8 cellular contexts compared by ENCODE assay signal in genomic region chr12:6563448-6564050, GRCh38. TPM values are rescaled to one million over a fixed set of nuclear protein-coding genes. Genes with fewer than 3 reads are reported as not detected.
DNase-seq lines count a peak whose midpoint lies in the region; ATAC-seq and TF ChIP-seq lines count a peak whose summit lies in the region.

No MANE protein-coding gene starts in this region.

- peak; percentile 87 for TF ChIP-seq CTCF in CD4-positive, alpha-beta T cell (IDR thresholded peaks at IDR 0.05)

- DNase-seq in CD4-positive, alpha-beta T cell: peak; percentile 51 to 73 (median 59)
- DNase-seq in HK-2 (ENCODE audit: unreplicated experiment): peak; percentile 55
- DNase-seq in T follicular helper cell (ENCODE audit: low read depth): peak; percentile 41
- peak; percentile 73 for DNase-seq in activated naive CD8-positive, alpha-beta T cell treated with anti-CD3 and anti-CD28 coated beads, Interleukin-2, amount 10 ng/mL, durations not matched to agents 7 days and 5 days
- DNase-seq in iPS-NIHi7 (ENCODE audit: extremely low spot score): peak; percentile 67
- peak; percentile 41 to 64 for DNase-seq in stimulated activated CD4-positive, alpha-beta T cell treated with anti-CD3 and anti-CD28 coated beads, Interleukin-4, amount 100 ng/mL, for 4 hours

- H3K27me3 Mint-ChIP-seq in CD4-positive, alpha-beta T cell: no peaks in the 10 kb centered on the region
- H3K27me3 Mint-ChIP-seq in activated naive CD8-positive, alpha-beta T cell treated with anti-CD3 and anti-CD28 coated beads, Interleukin-2, amount 10 ng/mL, durations not matched to agents 7 days and 5 days: no peaks in the 10 kb centered on the region

- POLR2A ChIA-PET in CD4-positive, alpha-beta T cell (lab: Charles Lee): interaction anchor here (1.1 kb wide), 1 partner anchor 93 kb away, joined by 3 read pairs; the partner anchor contains the start of gene VAMP1
- POLR2A ChIA-PET in activated naive CD8-positive, alpha-beta T cell treated with anti-CD3 and anti-CD28 coated beads, Interleukin-2, amount 10 ng/mL, durations not matched to agents 7 days and 5 days (lab: Charles Lee): interaction anchor here (0.6 kb wide), 1 partner anchor 52 kb away, joined by 5 read pairs; no protein-coding TSS in a partner anchor

- H3K9me3 ChIP-seq in CD4-positive, alpha-beta T cell (ENCODE audit: control insufficient read depth, low read length): no peaks in the 10 kb centered on the region

- CTCF ChIA-PET in CD4-positive, alpha-beta T cell (lab: Charles Lee): interaction anchor here (1.0 to 2.0 kb wide), 3 partner anchors 10 to 121 kb away, joined by 3 to 9 read pairs (median 4); no protein-coding TSS in a partner anchor

- intact Hi-C loops in CD4-positive, alpha-beta T cell (cut with DNase I, micrococcal nuclease): loop anchor here in 1 of 2 experiments (5.0 kb wide), 1 partner anchor 264 kb away; the partner anchor contains the start of gene P3H3

- peaks cover 86% of the 10 kb centered on the region for H3K36me3 Mint-ChIP-seq in CD4-positive, alpha-beta T cell (ENCODE audit: low read depth)
- peaks cover 36% of the 10 kb centered on the region for H3K36me3 Mint-ChIP-seq in activated naive CD8-positive, alpha-beta T cell treated with anti-CD3 and anti-CD28 coated beads, Interleukin-2, amount 10 ng/mL, durations not matched to agents 7 days and 5 days

- no peak for ATAC-seq in CD4-positive, alpha-beta T cell (ENCODE audit: poor library complexity)
- peak; percentile 27 for ATAC-seq in activated naive CD8-positive, alpha-beta T cell treated with anti-CD3 and anti-CD28 coated beads, Interleukin-2, amount 10 ng/mL, durations not matched to agents 7 days and 5 days (ENCODE audit: low read depth)
- ATAC-seq in GM19035 (IDR thresholded peaks at IDR 0.05; ENCODE audit: unreplicated experiment) (no peak), GM21360 (IDR thresholded peaks at IDR 0.05; ENCODE audit: unreplicated experiment) (no peak)

- peak overlapping the region; percentile 71 for H3K27ac Mint-ChIP-seq in CD4-positive, alpha-beta T cell
- H3K27ac Mint-ChIP-seq in activated naive CD8-positive, alpha-beta T cell treated with anti-CD3 and anti-CD28 coated beads, Interleukin-2, amount 10 ng/mL, durations not matched to agents 7 days and 5 days: peak overlapping the region; percentile 11

- peaks cover 48% of the 10 kb centered on the region for H3K4me1 Mint-ChIP-seq in CD4-positive, alpha-beta T cell (ENCODE audit: low read depth)
- peaks cover 27% of the 10 kb centered on the region for H3K4me1 Mint-ChIP-seq in activated naive CD8-positive, alpha-beta T cell treated with anti-CD3 and anti-CD28 coated beads, Interleukin-2, amount 10 ng/mL, durations not matched to agents 7 days and 5 days

- no peaks in the 10 kb centered on the region for H3K27me3 ChIP-seq in CD4-positive, alpha-beta T cell (ENCODE audit: control insufficient read depth, insufficient read depth, low read length)

- H3K4me3 Mint-ChIP-seq in CD4-positive, alpha-beta T cell: peak overlapping the region; percentile 69
- H3K4me3 Mint-ChIP-seq in activated naive CD8-positive, alpha-beta T cell treated with anti-CD3 and anti-CD28 coated beads, Interleukin-2, amount 10 ng/mL, durations not matched to agents 7 days and 5 days: no peak overlapping the region

- H3K27ac ChIP-seq in CD4-positive, alpha-beta T cell (ENCODE audit: low read depth, low read length): no peak overlapping the region

- no peaks in the 10 kb centered on the region for H3K9me3 Mint-ChIP-seq in CD4-positive, alpha-beta T cell
- H3K9me3 Mint-ChIP-seq in activated naive CD8-positive, alpha-beta T cell treated with anti-CD3 and anti-CD28 coated beads, Interleukin-2, amount 10 ng/mL, durations not matched to agents 7 days and 5 days: no peaks in the 10 kb centered on the region

RNA-seq across cellular contexts. Expression of gene NOP2, which starts 4.5 kb away (rescaled TPM):
- total RNA-seq in CD4-positive, alpha-beta T cell: 10 to 100 TPM; 75.3 to 76.8 TPM
- 10 to 100 TPM; 76.1 to 78.6 TPM for total RNA-seq in activated naive CD8-positive, alpha-beta T cell treated with anti-CD3 and anti-CD28 coated beads, Interleukin-2, amount 10 ng/mL, durations not matched to agents 7 days and 5 days

RNA-seq across cellular contexts. Expression of gene IFFO1, which starts 7.7 kb away (rescaled TPM):
- 10 to 100 TPM; 21.6 to 21.9 TPM for total RNA-seq in CD4-positive, alpha-beta T cell
- total RNA-seq in activated naive CD8-positive, alpha-beta T cell treated with anti-CD3 and anti-CD28 coated beads, Interleukin-2, amount 10 ng/mL, durations not matched to agents 7 days and 5 days: 10 to 100 TPM; 35.8 to 37.5 TPM

RNA-seq across cellular contexts. Expression of gene GAPDH, which starts 29.2 kb away (rescaled TPM):
- total RNA-seq in CD4-positive, alpha-beta T cell: 100 to 1,000 TPM; 498 to 508 TPM
- 1,000 to 10,000 TPM; 4,618 to 4,824 TPM for total RNA-seq in activated naive CD8-positive, alpha-beta T cell treated with anti-CD3 and anti-CD28 coated beads, Interleukin-2, amount 10 ng/mL, durations not matched to agents 7 days and 5 days

RNA-seq across cellular contexts. Expression of gene CHD4, which starts 43.6 kb away (rescaled TPM):
- 100 to 1,000 TPM; 288 to 292 TPM for total RNA-seq in CD4-positive, alpha-beta T cell
- 100 to 1,000 TPM; 273 to 277 TPM for total RNA-seq in activated naive CD8-positive, alpha-beta T cell treated with anti-CD3 and anti-CD28 coated beads, Interleukin-2, amount 10 ng/mL, durations not matched to agents 7 days and 5 days

Comparison
In these comparisons a context has a peak if more than half of its experiments do, and no peak if none do; other contexts are left out.
1. RNA of gene GAPDH, which starts 29.2 kb away (total RNA-seq): 4,618 to 4,824 TPM in activated naive CD8-positive, alpha-beta T cell treated with anti-CD3 and anti-CD28 coated beads, Interleukin-2, amount 10 ng/mL, durations not matched to agents 7 days and 5 days; 498 to 508 TPM in CD4-positive, alpha-beta T cell; every median in the first group is over 4 times any median in the second.
2. Peak in every context shown above with its lines, with median percentiles within 50 percentile points of each other: DNase-seq.